Comparison of ENCODE assay signal across 2 cellular contexts in the genomic region with DNA sequence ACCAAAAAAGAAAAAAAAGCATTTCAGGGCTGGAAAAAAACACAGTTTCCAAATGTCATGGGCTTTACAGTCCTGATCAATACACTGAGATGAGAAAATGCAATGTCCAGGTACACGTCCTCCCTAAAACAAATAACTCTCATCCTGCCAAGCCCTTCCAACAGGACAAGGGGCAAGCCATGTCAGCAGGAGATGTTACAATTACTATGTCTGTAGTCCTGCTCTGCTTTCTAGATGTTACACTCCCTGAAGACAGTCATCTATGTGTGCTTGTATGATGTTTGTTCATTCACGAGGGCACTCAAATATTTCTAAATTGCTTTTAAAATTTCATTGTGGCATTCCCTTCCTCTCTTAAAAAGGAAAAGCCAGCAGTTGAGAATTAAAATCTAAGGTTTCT.
A peak's percentile ranks its signal among the peaks of the same experiment; 100 is the strongest.
TF ChIP-seq lines count a peak whose summit lies in the region.

No MANE protein-coding gene starts in this region.

TF ChIP-seq in H1, 55 proteins besides CTCF, POLR2A, EP300 and RAD21 (continues in another document):
- no peak for TF ChIP-seq POLR2AphosphoS5 (IDR thresholded peaks at IDR 0.05; ENCODE audit: low read depth, low read length)
- TF ChIP-seq CBX8 (IDR thresholded peaks at IDR 0.05; ENCODE audit: borderline replicate concordance, low read depth, low read length): no peak
- no peak for TF ChIP-seq BCL11A (IDR thresholded peaks at IDR 0.05; ENCODE audit: low read depth in 2 of 2, low read length in 2 of 2)
- TF ChIP-seq SIX5 (IDR thresholded peaks at IDR 0.05; ENCODE audit: low read depth, low read length): no peak
- no peak for TF ChIP-seq KDM5A (IDR thresholded peaks at IDR 0.05; ENCODE audit: low read length)
- TF ChIP-seq TAF7 (optimal IDR thresholded peaks at IDR 0.05; ENCODE audit: borderline replicate concordance, low read depth, low read length): no peak
- TF ChIP-seq, protein P1, sequence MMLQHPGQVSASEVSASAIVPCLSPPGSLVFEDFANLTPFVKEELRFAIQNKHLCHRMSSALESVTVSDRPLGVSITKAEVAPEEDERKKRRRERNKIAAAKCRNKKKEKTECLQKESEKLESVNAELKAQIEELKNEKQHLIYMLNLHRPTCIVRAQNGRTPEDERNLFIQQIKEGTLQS (IDR thresholded peaks at IDR 0.05; ENCODE audit: insufficient read depth, low read depth, low read length): no peak
- no peak for TF ChIP-seq SAP30 (IDR thresholded peaks at IDR 0.05; ENCODE audit: insufficient read depth, insufficient replicate concordance, low read length)
- TF ChIP-seq, protein P2, sequence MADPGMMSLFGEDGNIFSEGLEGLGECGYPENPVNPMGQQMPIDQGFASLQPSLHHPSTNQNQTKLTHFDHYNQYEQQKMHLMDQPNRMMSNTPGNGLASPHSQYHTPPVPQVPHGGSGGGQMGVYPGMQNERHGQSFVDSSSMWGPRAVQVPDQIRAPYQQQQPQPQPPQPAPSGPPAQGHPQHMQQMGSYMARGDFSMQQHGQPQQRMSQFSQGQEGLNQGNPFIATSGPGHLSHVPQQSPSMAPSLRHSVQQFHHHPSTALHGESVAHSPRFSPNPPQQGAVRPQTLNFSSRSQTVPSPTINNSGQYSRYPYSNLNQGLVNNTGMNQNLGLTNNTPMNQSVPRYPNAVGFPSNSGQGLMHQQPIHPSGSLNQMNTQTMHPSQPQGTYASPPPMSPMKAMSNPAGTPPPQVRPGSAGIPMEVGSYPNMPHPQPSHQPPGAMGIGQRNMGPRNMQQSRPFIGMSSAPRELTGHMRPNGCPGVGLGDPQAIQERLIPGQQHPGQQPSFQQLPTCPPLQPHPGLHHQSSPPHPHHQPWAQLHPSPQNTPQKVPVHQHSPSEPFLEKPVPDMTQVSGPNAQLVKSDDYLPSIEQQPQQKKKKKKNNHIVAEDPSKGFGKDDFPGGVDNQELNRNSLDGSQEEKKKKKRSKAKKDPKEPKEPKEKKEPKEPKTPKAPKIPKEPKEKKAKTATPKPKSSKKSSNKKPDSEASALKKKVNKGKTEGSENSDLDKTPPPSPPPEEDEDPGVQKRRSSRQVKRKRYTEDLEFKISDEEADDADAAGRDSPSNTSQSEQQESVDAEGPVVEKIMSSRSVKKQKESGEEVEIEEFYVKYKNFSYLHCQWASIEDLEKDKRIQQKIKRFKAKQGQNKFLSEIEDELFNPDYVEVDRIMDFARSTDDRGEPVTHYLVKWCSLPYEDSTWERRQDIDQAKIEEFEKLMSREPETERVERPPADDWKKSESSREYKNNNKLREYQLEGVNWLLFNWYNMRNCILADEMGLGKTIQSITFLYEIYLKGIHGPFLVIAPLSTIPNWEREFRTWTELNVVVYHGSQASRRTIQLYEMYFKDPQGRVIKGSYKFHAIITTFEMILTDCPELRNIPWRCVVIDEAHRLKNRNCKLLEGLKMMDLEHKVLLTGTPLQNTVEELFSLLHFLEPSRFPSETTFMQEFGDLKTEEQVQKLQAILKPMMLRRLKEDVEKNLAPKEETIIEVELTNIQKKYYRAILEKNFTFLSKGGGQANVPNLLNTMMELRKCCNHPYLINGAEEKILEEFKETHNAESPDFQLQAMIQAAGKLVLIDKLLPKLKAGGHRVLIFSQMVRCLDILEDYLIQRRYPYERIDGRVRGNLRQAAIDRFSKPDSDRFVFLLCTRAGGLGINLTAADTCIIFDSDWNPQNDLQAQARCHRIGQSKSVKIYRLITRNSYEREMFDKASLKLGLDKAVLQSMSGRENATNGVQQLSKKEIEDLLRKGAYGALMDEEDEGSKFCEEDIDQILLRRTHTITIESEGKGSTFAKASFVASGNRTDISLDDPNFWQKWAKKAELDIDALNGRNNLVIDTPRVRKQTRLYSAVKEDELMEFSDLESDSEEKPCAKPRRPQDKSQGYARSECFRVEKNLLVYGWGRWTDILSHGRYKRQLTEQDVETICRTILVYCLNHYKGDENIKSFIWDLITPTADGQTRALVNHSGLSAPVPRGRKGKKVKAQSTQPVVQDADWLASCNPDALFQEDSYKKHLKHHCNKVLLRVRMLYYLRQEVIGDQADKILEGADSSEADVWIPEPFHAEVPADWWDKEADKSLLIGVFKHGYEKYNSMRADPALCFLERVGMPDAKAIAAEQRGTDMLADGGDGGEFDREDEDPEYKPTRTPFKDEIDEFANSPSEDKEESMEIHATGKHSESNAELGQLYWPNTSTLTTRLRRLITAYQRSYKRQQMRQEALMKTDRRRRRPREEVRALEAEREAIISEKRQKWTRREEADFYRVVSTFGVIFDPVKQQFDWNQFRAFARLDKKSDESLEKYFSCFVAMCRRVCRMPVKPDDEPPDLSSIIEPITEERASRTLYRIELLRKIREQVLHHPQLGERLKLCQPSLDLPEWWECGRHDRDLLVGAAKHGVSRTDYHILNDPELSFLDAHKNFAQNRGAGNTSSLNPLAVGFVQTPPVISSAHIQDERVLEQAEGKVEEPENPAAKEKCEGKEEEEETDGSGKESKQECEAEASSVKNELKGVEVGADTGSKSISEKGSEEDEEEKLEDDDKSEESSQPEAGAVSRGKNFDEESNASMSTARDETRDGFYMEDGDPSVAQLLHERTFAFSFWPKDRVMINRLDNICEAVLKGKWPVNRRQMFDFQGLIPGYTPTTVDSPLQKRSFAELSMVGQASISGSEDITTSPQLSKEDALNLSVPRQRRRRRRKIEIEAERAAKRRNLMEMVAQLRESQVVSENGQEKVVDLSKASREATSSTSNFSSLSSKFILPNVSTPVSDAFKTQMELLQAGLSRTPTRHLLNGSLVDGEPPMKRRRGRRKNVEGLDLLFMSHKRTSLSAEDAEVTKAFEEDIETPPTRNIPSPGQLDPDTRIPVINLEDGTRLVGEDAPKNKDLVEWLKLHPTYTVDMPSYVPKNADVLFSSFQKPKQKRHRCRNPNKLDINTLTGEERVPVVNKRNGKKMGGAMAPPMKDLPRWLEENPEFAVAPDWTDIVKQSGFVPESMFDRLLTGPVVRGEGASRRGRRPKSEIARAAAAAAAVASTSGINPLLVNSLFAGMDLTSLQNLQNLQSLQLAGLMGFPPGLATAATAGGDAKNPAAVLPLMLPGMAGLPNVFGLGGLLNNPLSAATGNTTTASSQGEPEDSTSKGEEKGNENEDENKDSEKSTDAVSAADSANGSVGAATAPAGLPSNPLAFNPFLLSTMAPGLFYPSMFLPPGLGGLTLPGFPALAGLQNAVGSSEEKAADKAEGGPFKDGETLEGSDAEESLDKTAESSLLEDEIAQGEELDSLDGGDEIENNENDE (IDR thresholded peaks at IDR 0.05; ENCODE audit: insufficient replicate concordance, low read length): no peak
- TF ChIP-seq CTBP2 (IDR thresholded peaks at IDR 0.05; ENCODE audit: borderline replicate concordance, insufficient read depth, insufficient read length, low read length): no peak
- no peak for TF ChIP-seq RFX5 (IDR thresholded peaks at IDR 0.05; ENCODE audit: borderline replicate concordance, low read depth, low read length)
- TF ChIP-seq, protein P3, sequence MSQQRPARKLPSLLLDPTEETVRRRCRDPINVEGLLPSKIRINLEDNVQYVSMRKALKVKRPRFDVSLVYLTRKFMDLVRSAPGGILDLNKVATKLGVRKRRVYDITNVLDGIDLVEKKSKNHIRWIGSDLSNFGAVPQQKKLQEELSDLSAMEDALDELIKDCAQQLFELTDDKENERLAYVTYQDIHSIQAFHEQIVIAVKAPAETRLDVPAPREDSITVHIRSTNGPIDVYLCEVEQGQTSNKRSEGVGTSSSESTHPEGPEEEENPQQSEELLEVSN (IDR thresholded peaks at IDR 0.05): no peak
- TF ChIP-seq RBBP5 (IDR thresholded peaks at IDR 0.05; ENCODE audit: borderline replicate concordance, low read depth, low read length): no peak
- TF ChIP-seq KDM1A (IDR thresholded peaks at IDR 0.05; ENCODE audit: borderline replicate concordance, low read length): no peak
- TF ChIP-seq CBX5 (IDR thresholded peaks at IDR 0.05; ENCODE audit: low read depth, low read length): no peak
- TF ChIP-seq CREB1 (IDR thresholded peaks at IDR 0.05): no peak

TF ChIP-seq in liver, 16 proteins besides CTCF, POLR2A, EP300 and RAD21:
- TF ChIP-seq GABPA (IDR thresholded peaks at IDR 0.05 in 1 of 2, conservative IDR thresholded peaks at IDR 0.05 in 1 of 2) (no peak), RXRA (IDR thresholded peaks at IDR 0.05) (peak; percentile 71 to 80), NR2F2 (IDR thresholded peaks at IDR 0.05) (no peak), FOXA1 (IDR thresholded peaks at IDR 0.05) (peak; percentile 67), FOXA2 (IDR thresholded peaks at IDR 0.05) (peak; percentile 88), SP1 (IDR thresholded peaks at IDR 0.05) (peak; percentile 41), YY1 (IDR thresholded peaks at IDR 0.05) (peak; percentile 54), TAF1 (conservative IDR thresholded peaks at IDR 0.05) (no peak), JUND (IDR thresholded peaks at IDR 0.05) (peak; percentile 47 to 77), HNF4A (conservative IDR thresholded peaks at IDR 0.05) (peak; percentile 85 to 93), EGR1 (IDR thresholded peaks at IDR 0.05; ENCODE audit: low read depth in 2 of 2) (peak in 1 of 2 donors; percentile 64), HNF4G (IDR thresholded peaks at IDR 0.05) (peak; percentile 64)
- TF ChIP-seq, protein P4, sequence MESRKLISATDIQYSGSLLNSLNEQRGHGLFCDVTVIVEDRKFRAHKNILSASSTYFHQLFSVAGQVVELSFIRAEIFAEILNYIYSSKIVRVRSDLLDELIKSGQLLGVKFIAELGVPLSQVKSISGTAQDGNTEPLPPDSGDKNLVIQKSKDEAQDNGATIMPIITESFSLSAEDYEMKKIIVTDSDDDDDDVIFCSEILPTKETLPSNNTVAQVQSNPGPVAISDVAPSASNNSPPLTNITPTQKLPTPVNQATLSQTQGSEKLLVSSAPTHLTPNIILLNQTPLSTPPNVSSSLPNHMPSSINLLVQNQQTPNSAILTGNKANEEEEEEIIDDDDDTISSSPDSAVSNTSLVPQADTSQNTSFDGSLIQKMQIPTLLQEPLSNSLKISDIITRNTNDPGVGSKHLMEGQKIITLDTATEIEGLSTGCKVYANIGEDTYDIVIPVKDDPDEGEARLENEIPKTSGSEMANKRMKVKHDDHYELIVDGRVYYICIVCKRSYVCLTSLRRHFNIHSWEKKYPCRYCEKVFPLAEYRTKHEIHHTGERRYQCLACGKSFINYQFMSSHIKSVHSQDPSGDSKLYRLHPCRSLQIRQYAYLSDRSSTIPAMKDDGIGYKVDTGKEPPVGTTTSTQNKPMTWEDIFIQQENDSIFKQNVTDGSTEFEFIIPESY (IDR thresholded peaks at IDR 0.05): peak; percentile 28
- TF ChIP-seq, protein P5, sequence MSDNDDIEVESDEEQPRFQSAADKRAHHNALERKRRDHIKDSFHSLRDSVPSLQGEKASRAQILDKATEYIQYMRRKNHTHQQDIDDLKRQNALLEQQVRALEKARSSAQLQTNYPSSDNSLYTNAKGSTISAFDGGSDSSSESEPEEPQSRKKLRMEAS (IDR thresholded peaks at IDR 0.05): peak; percentile 67
- TF ChIP-seq, protein P6, sequence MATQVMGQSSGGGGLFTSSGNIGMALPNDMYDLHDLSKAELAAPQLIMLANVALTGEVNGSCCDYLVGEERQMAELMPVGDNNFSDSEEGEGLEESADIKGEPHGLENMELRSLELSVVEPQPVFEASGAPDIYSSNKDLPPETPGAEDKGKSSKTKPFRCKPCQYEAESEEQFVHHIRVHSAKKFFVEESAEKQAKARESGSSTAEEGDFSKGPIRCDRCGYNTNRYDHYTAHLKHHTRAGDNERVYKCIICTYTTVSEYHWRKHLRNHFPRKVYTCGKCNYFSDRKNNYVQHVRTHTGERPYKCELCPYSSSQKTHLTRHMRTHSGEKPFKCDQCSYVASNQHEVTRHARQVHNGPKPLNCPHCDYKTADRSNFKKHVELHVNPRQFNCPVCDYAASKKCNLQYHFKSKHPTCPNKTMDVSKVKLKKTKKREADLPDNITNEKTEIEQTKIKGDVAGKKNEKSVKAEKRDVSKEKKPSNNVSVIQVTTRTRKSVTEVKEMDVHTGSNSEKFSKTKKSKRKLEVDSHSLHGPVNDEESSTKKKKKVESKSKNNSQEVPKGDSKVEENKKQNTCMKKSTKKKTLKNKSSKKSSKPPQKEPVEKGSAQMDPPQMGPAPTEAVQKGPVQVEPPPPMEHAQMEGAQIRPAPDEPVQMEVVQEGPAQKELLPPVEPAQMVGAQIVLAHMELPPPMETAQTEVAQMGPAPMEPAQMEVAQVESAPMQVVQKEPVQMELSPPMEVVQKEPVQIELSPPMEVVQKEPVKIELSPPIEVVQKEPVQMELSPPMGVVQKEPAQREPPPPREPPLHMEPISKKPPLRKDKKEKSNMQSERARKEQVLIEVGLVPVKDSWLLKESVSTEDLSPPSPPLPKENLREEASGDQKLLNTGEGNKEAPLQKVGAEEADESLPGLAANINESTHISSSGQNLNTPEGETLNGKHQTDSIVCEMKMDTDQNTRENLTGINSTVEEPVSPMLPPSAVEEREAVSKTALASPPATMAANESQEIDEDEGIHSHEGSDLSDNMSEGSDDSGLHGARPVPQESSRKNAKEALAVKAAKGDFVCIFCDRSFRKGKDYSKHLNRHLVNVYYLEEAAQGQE (IDR thresholded peaks at IDR 0.05): peak; percentile 59
- TF ChIP-seq, protein P1 (IDR thresholded peaks at IDR 0.05): peak; percentile 56
